ENCODE assay signal across 13 cellular contexts in genomic region chr11:44120169-44120568, GRCh38. TPM values are rescaled to one million over a fixed set of nuclear protein-coding genes. Genes with fewer than 3 reads are reported as not detected.
DNase-seq lines count a peak whose midpoint lies in the region; ATAC-seq, FAIRE-seq and TF ChIP-seq lines count a peak whose summit lies in the region.
"Had no signal": no experiment of that assay in that cellular context is flagged by ENCODE, and none has a peak within 500 bp of the region (broad histone marks: within the 10 kb centered on the region; RNA-seq: fewer than 3 reads in every experiment).

No MANE protein-coding gene starts in this region.

- no peaks in the 10 kb centered on the region for H3K9me3 ChIP-seq in HCT116 (ENCODE audit: control insufficient read depth in 1 of 2, insufficient read depth in 1 of 2, low read depth in 1 of 2, low read length in 2 of 2)
- no peaks in the 10 kb centered on the region for H3K9me3 ChIP-seq in K562 (replicated peaks; ENCODE audit: control insufficient read depth, insufficient read depth, low read depth, low read length)
- H3K9me3 ChIP-seq in right cardiac atrium (ENCODE audit: control insufficient read depth, low read length), result no peaks in the 10 kb centered on the region
- H3K9me3 ChIP-seq in CD8-positive, alpha-beta memory T cell (ENCODE audit: low read length), result no peaks in the 10 kb centered on the region
- H3K9me3 ChIP-seq: BLaER1 treated with 17β-estradiol and CSF1 and Interleukin-3, amounts not matched to agents 10 nM and 100 nM; SJCRH30; vagina had no signal

- H3K27me3 ChIP-seq in HCT116 (ENCODE audit: insufficient read depth, low read length) (no peaks in the 10 kb centered on the region), K562 (ENCODE audit: control insufficient read depth in 2 of 2, insufficient read depth in 2 of 2, low read length in 2 of 2) (no peaks in the 10 kb centered on the region), right cardiac atrium (ENCODE audit: control insufficient read depth, insufficient read depth) (no peaks in the 10 kb centered on the region)
- no peaks in the 10 kb centered on the region for H3K27me3 ChIP-seq in CD8-positive, alpha-beta memory T cell (ENCODE audit: insufficient read depth, low read length, poor library complexity, severe bottlenecking)
- H3K27me3 ChIP-seq: BLaER1 treated with 17β-estradiol and CSF1 and Interleukin-3, amounts not matched to agents 10 nM and 100 nM; SJCRH30; vagina had no signal

- H3K36me3 ChIP-seq in HCT116 (ENCODE audit: control insufficient read depth in 1 of 2, insufficient read depth in 2 of 2, low read length in 2 of 2), result peaks cover 4 to 8% of the 10 kb centered on the region in 2 experiments; a peak in 2 of 4 replicates
- peaks cover 50% of the 10 kb centered on the region for H3K36me3 ChIP-seq in K562 (ENCODE audit: control insufficient read depth, insufficient read depth, low read length)
- H3K36me3 ChIP-seq in CD8-positive, alpha-beta memory T cell (ENCODE audit: insufficient read depth, low read length), result peaks cover 5% of the 10 kb centered on the region

- H3K79me2 ChIP-seq in HCT116 (ENCODE audit: insufficient read depth, low read length) (no peaks in the 10 kb centered on the region), K562 (ENCODE audit: control insufficient read depth, insufficient read depth, low read length) (no peaks in the 10 kb centered on the region)

- H3K4me3 ChIP-seq in HCT116 (replicated peaks in 1 of 2; ENCODE audit: low read depth in 1 of 2, low read length in 2 of 2) (no peak overlapping the region), K562 (no peak overlapping the region), right cardiac atrium (ENCODE audit: low read length) (no peak overlapping the region)
- no peak overlapping the region for H3K4me3 ChIP-seq in CD8-positive, alpha-beta memory T cell (ENCODE audit: low read length)
- H3K4me3 ChIP-seq: BLaER1 treated with 17β-estradiol and CSF1 and Interleukin-3, amounts not matched to agents 10 nM and 100 nM; SJCRH30; vagina had no signal

- CTCF ChIA-PET in HCT116 (lab: Charles Lee) (interaction anchor here (1.0 to 2.0 kb wide), 4 partner anchors 10 to 26 kb away, joined by 3 to 10 read pairs (median 7); partner anchors contain the start of gene EXT2), K562 (lab: Yijun Ruan, JAX; ENCODE audit: low intra/inter-chr PET ratio) (interaction anchor here (1.2 kb wide), 1 partner anchor 26 kb away, joined by 3 read pairs; no protein-coding TSS in a partner anchor)
- CTCF ChIA-PET in CD8-positive, alpha-beta memory T cell (lab: Charles Lee), result interaction anchor here (1.1 kb wide), 1 partner anchor 25 kb away, joined by 3 read pairs; the partner anchor contains the start of gene EXT2

- no peaks in the 10 kb centered on the region for H3K27me3 Mint-ChIP-seq in CD8-positive, alpha-beta memory T cell

- TF ChIP-seq RAD21 in HCT116 (IDR thresholded peaks at IDR 0.05; ENCODE audit: low read depth) (peak; percentile 41; the same call in 1 of the 2 replicates), K562 (CRISPR knock-in tag; conservative IDR thresholded peaks at IDR 0.05 in 1 of 2, IDR thresholded peaks at IDR 0.05 in 1 of 2) (peak in 1 of 2 experiments; percentile 27; a peak in 1 of 4 replicates)

- RAD21 ChIA-PET in HCT116 (lab: Charles Lee; ENCODE audit: low non-redundant PET in 1 of 2, low total read pairs in 2 of 2, uncharacterized antibody in 2 of 2, unreplicated experiment in 2 of 2), result no interaction called here

- TF ChIP-seq EP300 in K562 (IDR thresholded peaks at IDR 0.05; ENCODE audit: low read length), result no peak

- H3K9me3 Mint-ChIP-seq in CD8-positive, alpha-beta memory T cell, result no peaks in the 10 kb centered on the region

- H3K4me2 ChIP-seq in HCT116 (ENCODE audit: low read length) (no peak overlapping the region), K562 (ENCODE audit: insufficient read depth, low read length) (no peak overlapping the region)
- H3K4me2 ChIP-seq: BLaER1 treated with 17β-estradiol and CSF1 and Interleukin-3, amounts not matched to agents 10 nM and 100 nM had no signal

- 73% methylated on average over 5 of the region's 5 CpGs for WGBS in K562 (ENCODE audit: insufficient coverage, low coverage, missing lambda C conversion rate)
- WGBS in right cardiac atrium, result 61% methylated on average over 5 of the region's 5 CpGs

- peak; percentile 36 for TF ChIP-seq CTCF in 22Rv1 (IDR thresholded peaks at IDR 0.05)
- peak; percentile 10 to 60 (median 58); a peak in 4 of 6 replicates for TF ChIP-seq CTCF in HCT116 (IDR thresholded peaks at IDR 0.05 in 2 of 3, conservative IDR thresholded peaks at IDR 0.05 in 1 of 3; ENCODE audit: borderline replicate concordance in 1 of 3, insufficient read depth in 1 of 3, low read depth in 2 of 3, low read length in 2 of 3)
- peak; percentile 41 to 58 (median 50) for TF ChIP-seq CTCF in K562 (IDR thresholded peaks at IDR 0.05 in 2 of 3, conservative IDR thresholded peaks at IDR 0.05 in 1 of 3; ENCODE audit: insufficient read depth in 2 of 3, low read depth in 1 of 3, low read length in 3 of 3)

- no peak for TF ChIP-seq POLR2A in HCT116 (IDR thresholded peaks at IDR 0.05; ENCODE audit: borderline replicate concordance, extremely low read depth, insufficient read depth, insufficient read length)
- TF ChIP-seq POLR2A in K562 (conservative IDR thresholded peaks at IDR 0.05), result no peak

- H2AFZ ChIP-seq in HCT116 (ENCODE audit: low read depth, low read length, poor library complexity, severe bottlenecking) (no peak overlapping the region), K562 (ENCODE audit: low read depth, low read length) (no peak overlapping the region)

- DNase-seq in HCT116 (ENCODE audit: low read depth, low spot score) (no peak), K562 (ENCODE audit: extremely low read depth in 1 of 4, low spot score in 3 of 4) (peak in 2 of 4 experiments; percentile 37 to 39), right cardiac atrium (peak in 2 of 3 donors; percentile 50 to 54), nucleus accumbens (lab: John Stamatoyannopoulos, UW) (no peak), caudate nucleus (lab: John Stamatoyannopoulos, UW) (no peak)
- no peak for DNase-seq in CD8-positive, alpha-beta memory T cell
- DNase-seq: HCEC 1CT, NCI-H1930, SJCRH30 had no signal

- no peaks in the 10 kb centered on the region for H4K20me1 ChIP-seq in HCT116 (ENCODE audit: insufficient read depth)
- no peaks in the 10 kb centered on the region for H4K20me1 ChIP-seq in K562 (replicated peaks; ENCODE audit: control insufficient read depth, insufficient read depth, low read length)

- peaks cover 8 to 88% (median 26%) of the 10 kb centered on the region in 3 donors for H3K36me3 Mint-ChIP-seq in CD8-positive, alpha-beta memory T cell

- no peak overlapping the region for H3K27ac Mint-ChIP-seq in CD8-positive, alpha-beta memory T cell

- intact Hi-C loops in HCT116 (cut with micrococcal nuclease) (no loop called here), K562 (cut with micrococcal nuclease) (no loop called here), right cardiac atrium (cut with DNase I) (no loop called here)

- H3K9me1 ChIP-seq in K562 (ENCODE audit: control insufficient read depth, insufficient read depth, low read length), result no peaks in the 10 kb centered on the region

- BruUV-seq in HCT116 (replicated peaks; lab: Mats Ljungman, UMichigan), result no TSS peak
- no TSS peak for BruUV-seq in K562 (replicated peaks; lab: Mats Ljungman, UMichigan)

- H3K4me1 ChIP-seq in HCT116 (ENCODE audit: control insufficient read depth in 1 of 2, insufficient read depth in 2 of 2, low read length in 2 of 2) (no peaks in the 10 kb centered on the region), K562 (replicated peaks in 1 of 2; ENCODE audit: control insufficient read depth in 2 of 2, insufficient read depth in 2 of 2, low read length in 2 of 2) (no peaks in the 10 kb centered on the region; a peak in 1 of 5 replicates), right cardiac atrium (ENCODE audit: control insufficient read depth, insufficient read depth, low read length) (peaks cover 7% of the 10 kb centered on the region)
- no peaks in the 10 kb centered on the region for H3K4me1 ChIP-seq in CD8-positive, alpha-beta memory T cell (ENCODE audit: insufficient read depth, low read length)
- H3K4me1 ChIP-seq: SJCRH30, vagina had no signal

- no peak overlapping the region for H3K27ac ChIP-seq in 22Rv1
- no peak overlapping the region for H3K27ac ChIP-seq in HCT116 (ENCODE audit: low read depth, low read length)
- H3K27ac ChIP-seq in K562 (ENCODE audit: extremely low read depth, low read depth, low read length), result no peak overlapping the region
- no peak overlapping the region for H3K27ac ChIP-seq in right cardiac atrium (ENCODE audit: low read length)
- H3K27ac ChIP-seq in CD8-positive, alpha-beta memory T cell (ENCODE audit: low read depth, low read length), result no peak overlapping the region
- no peak overlapping the region for H3K27ac ChIP-seq in caudate nucleus (ENCODE audit: low read depth, low read length)
- H3K27ac ChIP-seq: BLaER1 treated with 17β-estradiol and CSF1 and Interleukin-3, amounts not matched to agents 10 nM and 100 nM; SJCRH30; vagina had no signal

- H3K4me3 Mint-ChIP-seq in CD8-positive, alpha-beta memory T cell, result no peak overlapping the region

- ATAC-seq in HCT116 (peak; percentile 83), K562 (peak; percentile 79), right cardiac atrium (peak; percentile 61 to 66), GM18861 (IDR thresholded peaks at IDR 0.05; ENCODE audit: unreplicated experiment) (no peak)

- H3K9ac ChIP-seq in HCT116 (ENCODE audit: low read length) (no peak overlapping the region), K562 (ENCODE audit: insufficient read depth in 1 of 2, low read depth in 2 of 2, low read length in 2 of 2) (no peak overlapping the region)
- H3K9ac ChIP-seq: BLaER1 treated with 17β-estradiol and CSF1 and Interleukin-3, amounts not matched to agents 10 nM and 100 nM had no signal

- peaks cover 0 to 5% (median 0%) of the 10 kb centered on the region in 3 donors for H3K4me1 Mint-ChIP-seq in CD8-positive, alpha-beta memory T cell

- no peaks in the 10 kb centered on the region for H3K9me2 ChIP-seq in HCT116 (ENCODE audit: insufficient read depth)

- in situ Hi-C loops in K562 (cut with MboI), result no loop called here

- no peak for FAIRE-seq in K562 (lab: Jason Lieb, UNC)

- POLR2A ChIA-PET in HCT116 (lab: Charles Lee), result no interaction called here
- POLR2A ChIA-PET in K562 (lab: Yijun Ruan, JAX), result interaction anchor here (1.3 kb wide), 1 partner anchor 16 kb away, joined by 3 read pairs; no protein-coding TSS in a partner anchor
- POLR2A ChIA-PET in CD8-positive, alpha-beta memory T cell (lab: Charles Lee), result no interaction called here

RNA-seq across cellular contexts. Expression of gene EXT2, which starts 24.7 kb away (rescaled TPM):
- total RNA-seq in HCT116 (2021; ENCODE audit: unreplicated experiment) (42.8 TPM), K562 (2014; rRNA removed) (38.8 and 39.5 TPM in 2 replicates), K562 (2014; rRNA removed; fragmentation: Illumina TruSeq; extraction: Trizol) (34.0 and 37.5 TPM in 2 replicates), K562 (2015; rRNA removed; fragmentation: Illumina TruSeq; extraction: Trizol) (38.5 and 40.9 TPM in 2 replicates), K562 (2021) (43.1 and 43.2 TPM in 2 replicates), right cardiac atrium (10 to 100 TPM; 32.5 to 41.5 (median 35.3) TPM)
- 29.5 and 33.8 TPM in 2 replicates for polyA plus RNA-seq in HCT116 (2012)
- 100 and 105 TPM in 2 replicates for total RNA-seq in K562 (2011; cell fraction: chromatin; rRNA removed; ENCODE audit: low replicate concordance)
- total RNA-seq in K562 (2011; cell fraction: nucleolus; rRNA removed), result 133 and 140 TPM in 2 replicates
- total RNA-seq in K562 (2011; cell fraction: nucleoplasm; rRNA removed), result 105 and 121 TPM in 2 replicates
- polyA plus RNA-seq in K562 (2011; rRNA removed) (49.2 and 52.1 TPM in 2 replicates), K562 (2014; fragmentation: Illumina TruSeq; extraction: Trizol) (35.0 and 38.1 TPM in 2 replicates), K562 (2014; fragmentation: Nextera tagmentation; extraction: Ambion mirVana) (10 to 100 TPM in 1 of 2 experiments, 1 to 10 TPM in 1; 7.5 to 13.1 TPM), K562 (2014; rRNA removed) (36.9 and 38.4 TPM in 2 replicates), right cardiac atrium (21.1 TPM)
- 42.1 and 45.0 TPM in 2 replicates for polyA plus RNA-seq in K562 (2011; cell fraction: cytosol; rRNA removed)
- polyA plus RNA-seq in K562 (2011; cell fraction: nucleus; rRNA removed), result 31.6 and 38.9 TPM in 2 replicates
- polyA plus RNA-seq in K562 (2012), result 33.7 and 39.0 TPM in 2 replicates
- polyA minus RNA-seq in K562 (2011; rRNA and poly(A)+ RNA removed), result 80.3 and 83.4 TPM in 2 replicates
- polyA minus RNA-seq in K562 (2011; cell fraction: cytosol; rRNA and poly(A)+ RNA removed), result 34.9 and 35.8 TPM in 2 replicates
- 65.7 and 90.9 TPM in 2 replicates for polyA minus RNA-seq in K562 (2011; cell fraction: nucleus; rRNA and poly(A)+ RNA removed)
- total RNA-seq in CD8-positive, alpha-beta memory T cell, result 10 to 100 TPM; 37.4 to 38.5 TPM
- polyA plus RNA-seq in CD8-positive, alpha-beta memory T cell, result 46.6 TPM

RNA-seq across cellular contexts. Expression of gene ACCS, which starts 54.1 kb away (rescaled TPM):
- 13.2 TPM for total RNA-seq in HCT116 (2021; ENCODE audit: unreplicated experiment)
- polyA plus RNA-seq in HCT116 (2012), result 5.7 and 7.8 TPM in 2 replicates
- total RNA-seq in K562 (2011; cell fraction: chromatin; rRNA removed; ENCODE audit: low replicate concordance), result 116 and 149 TPM in 2 replicates
- 94.2 and 109 TPM in 2 replicates for total RNA-seq in K562 (2011; cell fraction: nucleolus; rRNA removed)
- total RNA-seq in K562 (2011; cell fraction: nucleoplasm; rRNA removed), result 129 and 171 TPM in 2 replicates
- total RNA-seq in K562 (2014; rRNA removed), result 14.8 and 16.3 TPM in 2 replicates
- total RNA-seq in K562 (2014; rRNA removed; fragmentation: Illumina TruSeq; extraction: Trizol), result 11.3 and 11.8 TPM in 2 replicates
- total RNA-seq in K562 (2015; rRNA removed; fragmentation: Illumina TruSeq; extraction: Trizol), result 10.1 and 10.7 TPM in 2 replicates
- total RNA-seq in K562 (2021), result 19.5 and 21.1 TPM in 2 replicates
- 19.8 and 27.9 TPM in 2 replicates for polyA plus RNA-seq in K562 (2011; rRNA removed)
- 6.9 and 15.3 TPM in 2 replicates for polyA plus RNA-seq in K562 (2011; cell fraction: cytosol; rRNA removed)
- 251 and 266 TPM in 2 replicates for polyA plus RNA-seq in K562 (2011; cell fraction: nucleus; rRNA removed)
- 19.7 and 69.3 TPM in 2 replicates for polyA plus RNA-seq in K562 (2012)
- polyA plus RNA-seq in K562 (2014; fragmentation: Illumina TruSeq; extraction: Trizol), result 18.0 and 20.2 TPM in 2 replicates
- 1 to 10 TPM; 4.2 to 6.3 TPM for polyA plus RNA-seq in K562 (2014; fragmentation: Nextera tagmentation; extraction: Ambion mirVana)
- 25.9 and 29.9 TPM in 2 replicates for polyA plus RNA-seq in K562 (2014; rRNA removed)
- 9.4 and 10.8 TPM in 2 replicates for polyA minus RNA-seq in K562 (2011; rRNA and poly(A)+ RNA removed)
- 4.3 and 4.6 TPM in 2 replicates for polyA minus RNA-seq in K562 (2011; cell fraction: cytosol; rRNA and poly(A)+ RNA removed)
- polyA minus RNA-seq in K562 (2011; cell fraction: nucleus; rRNA and poly(A)+ RNA removed), result 30.2 and 44.4 TPM in 2 replicates
- 10 to 100 TPM; 11.4 to 18.8 (median 14.2) TPM for total RNA-seq in right cardiac atrium
- 19.3 TPM for polyA plus RNA-seq in right cardiac atrium
- 1 to 10 TPM; 2.7 to 3.3 TPM for total RNA-seq in CD8-positive, alpha-beta memory T cell
- polyA plus RNA-seq in CD8-positive, alpha-beta memory T cell, result 0.60 TPM

Comparison
In these comparisons a context has a peak if more than half of its experiments do, and no peak if none do; other contexts are left out.
1. DNase-seq: peak in right cardiac atrium (2 of 3); none in HCT116 (single experiment), CD8-positive, alpha-beta memory T cell (0 of 5), nucleus accumbens (0 of 56) and caudate nucleus (0 of 61).
2. Peak in every context shown above with its lines, with median percentiles within 50 percentile points of each other: CTCF ChIP-seq.